In the genomic region with DNA sequence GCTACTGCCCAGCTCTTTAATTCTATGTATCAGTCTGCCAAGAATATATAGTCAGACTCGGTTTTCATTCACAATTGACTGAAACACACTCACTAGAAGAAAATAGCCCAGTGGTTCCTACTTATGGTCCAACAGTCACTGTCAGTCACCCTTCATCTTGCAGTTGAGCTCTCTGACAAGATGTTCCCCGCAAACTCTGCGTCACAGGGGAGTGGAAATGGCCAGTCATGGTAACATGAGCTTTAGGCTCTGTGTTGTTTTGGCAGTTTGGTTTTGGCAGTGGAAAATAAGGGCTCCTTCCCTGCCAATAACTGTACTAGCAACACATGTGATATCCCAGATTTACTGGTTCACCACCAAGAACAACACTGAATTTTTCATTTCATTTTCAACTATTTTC, we compare ENCODE assay signal across 12 cellular contexts.
DNase-seq lines count a peak whose midpoint lies in the region; FAIRE-seq and TF ChIP-seq lines count a peak whose summit lies in the region.
"Had no signal": no experiment of that assay in that cellular context is flagged by ENCODE, and none has a peak within 500 bp of the region (broad histone marks: within the 10 kb centered on the region; RNA-seq: fewer than 3 reads in every experiment).

No MANE protein-coding gene starts in this region.

- no peak for FAIRE-seq in frontal cortex (lab: Jason Lieb, UNC)

- no peak for TF ChIP-seq EP300 in sigmoid colon (IDR thresholded peaks at IDR 0.05)

- TF ChIP-seq CTCF in astrocyte of the cerebellum (IDR thresholded peaks at IDR 0.05; ENCODE audit: low read depth, low read length, missing control alignments) (no peak), sigmoid colon (IDR thresholded peaks at IDR 0.05) (no peak)

- no peak for TF ChIP-seq POLR2A in sigmoid colon (IDR thresholded peaks at IDR 0.05)

- no peaks in the 10 kb centered on the region for H3K4me1 ChIP-seq in sigmoid colon

- no peaks in the 10 kb centered on the region for H3K9me3 ChIP-seq in sigmoid colon

- no peaks in the 10 kb centered on the region for H3K27me3 ChIP-seq in sigmoid colon

- H3K36me3 ChIP-seq in sigmoid colon, result no peaks in the 10 kb centered on the region

- intact Hi-C loops in sigmoid colon (cut with DNase I), result no loop called here

- peak; percentile 55 for DNase-seq in Ammon's horn (ENCODE audit: low spot score)
- DNase-seq in astrocyte of the cerebellum (ENCODE audit: low read depth), result peak; percentile 93
- peak; percentile 94 for DNase-seq in fibroblast of the conjunctiva (ENCODE audit: low read depth)
- DNase-seq in sigmoid colon, result peak; percentile 71
- DNase-seq in activated T-cell treated with anti-CD3 and anti-CD28 coated beads for 4 hours, result no peak
- DNase-seq in frontal cortex (ENCODE audit: low spot score in 2 of 2), result no peak
- no peak for DNase-seq in GDM1 (lab: John Stamatoyannopoulos, UW)
- DNase-seq in NCI-H1694 treated with DMSO at 0.1 percent for 48 hours (lab: John Stamatoyannopoulos, UW), result no peak
- DNase-seq: activated effector memory CD4-positive, alpha-beta T cell treated with anti-CD3 and anti-CD28 coated beads, Interleukin-2, amount 50 U/mL, for 16 hours; EL; NCI-H2107; posterior cingulate gyrus had no signal

- no peak overlapping the region for H3K4me3 ChIP-seq in astrocyte of the cerebellum (ENCODE audit: low read depth, low read length)
- H3K4me3 ChIP-seq in sigmoid colon, result no peak overlapping the region

- in situ Hi-C loops in astrocyte of the cerebellum (cut with HindIII; ENCODE audit: low sequenced_read_pairs), result no loop called here

- 76 to 79% methylated on average over 3 of the region's 3 CpGs for WGBS in sigmoid colon, 2 donors

- peak overlapping the region in 3 of 4 donors; percentile 21 to 42 (median 22) for H3K27ac ChIP-seq in sigmoid colon

Comparison
In these comparisons a context has a peak if more than half of its experiments do, and no peak if none do; other contexts are left out.
1. DNase-seq: peak in Ammon's horn (single experiment), astrocyte of the cerebellum (single experiment), fibroblast of the conjunctiva (single experiment) and sigmoid colon (single experiment); none in activated T-cell treated with anti-CD3 and anti-CD28 coated beads for 4 hours (single experiment), frontal cortex (0 of 2), GDM1 (single experiment) and NCI-H1694 treated with DMSO at 0.1 percent for 48 hours (single experiment).